1 cellular context compared by ENCODE assay signal in the genomic region with DNA sequence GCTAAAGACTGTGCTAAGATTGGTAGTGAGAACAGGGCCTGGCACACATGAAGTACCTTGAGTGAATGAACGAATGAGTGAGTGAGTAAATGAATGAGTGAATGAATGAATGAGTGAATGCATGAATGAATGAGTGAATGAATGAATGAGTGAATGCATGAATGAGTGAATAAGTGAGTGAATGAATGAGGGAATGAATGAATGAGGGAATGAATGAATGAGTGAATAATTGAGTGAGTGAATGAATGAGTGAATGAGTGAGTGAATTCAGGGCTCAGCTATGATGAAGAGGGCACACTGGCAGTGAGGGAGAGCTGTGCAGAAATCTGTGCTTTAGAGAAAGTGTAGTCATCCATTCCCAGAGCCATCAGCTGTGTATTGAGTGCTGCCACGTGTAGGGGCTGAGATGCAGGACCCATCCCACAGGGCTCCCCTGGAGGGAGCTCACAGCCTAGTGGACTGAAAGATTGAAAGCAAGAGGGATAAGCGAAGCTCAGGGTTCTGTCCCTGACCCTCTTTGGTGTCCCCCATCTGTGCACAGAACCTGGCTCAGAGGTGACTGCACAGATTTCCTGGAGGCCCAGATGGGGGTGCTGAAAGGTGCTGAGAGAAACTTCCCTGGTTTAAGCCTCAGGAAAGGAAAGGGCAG.
TF ChIP-seq lines count a peak whose summit lies in the region.

No MANE protein-coding gene starts in this region.

TF ChIP-seq in endothelial cell of umbilical vein, 7 proteins besides CTCF, POLR2A, EP300 and RAD21:
- TF ChIP-seq POLR2AphosphoS5 (IDR thresholded peaks at IDR 0.05; ENCODE audit: insufficient read depth, low read depth, low read length) (no peak), JUN (IDR thresholded peaks at IDR 0.05; ENCODE audit: borderline replicate concordance, insufficient read depth, insufficient read length, low read depth) (no peak), GATA2 (IDR thresholded peaks at IDR 0.05; ENCODE audit: insufficient read depth, insufficient read length, low read depth, low read length) (no peak), MYC (IDR thresholded peaks at IDR 0.05; ENCODE audit: low read depth, low read length) (no peak), FOS (IDR thresholded peaks at IDR 0.05; ENCODE audit: borderline replicate concordance, insufficient read depth, low read length) (no peak), EZH2 (IDR thresholded peaks at IDR 0.05; ENCODE audit: borderline replicate concordance, low read depth, low read length, severe bottlenecking) (no peak)
- TF ChIP-seq, protein P1, sequence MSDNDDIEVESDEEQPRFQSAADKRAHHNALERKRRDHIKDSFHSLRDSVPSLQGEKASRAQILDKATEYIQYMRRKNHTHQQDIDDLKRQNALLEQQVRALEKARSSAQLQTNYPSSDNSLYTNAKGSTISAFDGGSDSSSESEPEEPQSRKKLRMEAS (IDR thresholded peaks at IDR 0.05; ENCODE audit: insufficient read depth, insufficient read length): no peak
